ENCODE assay signal across 25 cellular contexts in the genomic region with DNA sequence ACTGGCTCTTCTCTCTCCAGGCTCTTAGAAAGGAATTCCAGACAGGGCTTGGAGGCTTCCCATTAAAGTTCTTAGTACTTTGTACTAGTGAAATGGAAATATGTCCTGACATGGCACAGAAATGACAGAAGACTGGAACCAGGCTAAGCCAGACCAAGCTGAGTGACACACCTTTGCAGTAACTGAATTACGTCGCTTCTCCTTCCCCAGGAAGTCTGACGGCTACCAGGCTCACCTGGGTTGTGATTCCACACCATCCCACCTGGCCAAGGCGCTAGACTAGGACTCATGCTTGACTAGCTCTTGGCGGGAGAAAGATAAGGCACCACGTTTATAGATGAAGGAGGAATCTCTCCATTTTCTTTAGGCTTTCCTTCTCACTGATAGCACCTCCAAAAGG. TPM values are rescaled to one million over a fixed set of nuclear protein-coding genes. Genes with fewer than 3 reads are reported as not detected.
A peak's percentile ranks its signal among the peaks of the same experiment; 100 is the strongest.
DNase-seq lines count a peak whose midpoint lies in the region; ATAC-seq, FAIRE-seq and TF ChIP-seq lines count a peak whose summit lies in the region.
"Had no signal": no experiment of that assay in that cellular context is flagged by ENCODE, and none has a peak within 500 bp of the region (broad histone marks: within the 10 kb centered on the region; RNA-seq: fewer than 3 reads in every experiment).

No MANE protein-coding gene starts in this region.

- no peak for ATAC-seq in right lobe of liver
- no peak for ATAC-seq in HepG2
- ATAC-seq: A549 had no signal

- H2AFZ ChIP-seq in HepG2 (ENCODE audit: low read length), result no peak overlapping the region
- H2AFZ ChIP-seq: GM23248, PC-9 had no signal

- H3K4me2 ChIP-seq in HepG2 (ENCODE audit: low read depth, low read length) (no peak overlapping the region), mesendoderm (ENCODE audit: low read length) (no peak overlapping the region)
- H3K4me2 ChIP-seq: A549, PC-9 had no signal

- TF ChIP-seq EP300 in HepG2 (IDR thresholded peaks at IDR 0.05; ENCODE audit: low read depth in 2 of 2, low read length in 2 of 2), result no peak
- TF ChIP-seq EP300 in HepG2 (CRISPR knock-in tag; IDR thresholded peaks at IDR 0.05; ENCODE audit: borderline replicate concordance), result no peak

- no peak overlapping the region for H2BK5ac ChIP-seq in mesendoderm (ENCODE audit: low read length)

- H3K18ac ChIP-seq in mesendoderm (ENCODE audit: low read length), result no peak overlapping the region

- no peaks in the 10 kb centered on the region for H3K9me3 ChIP-seq in right lobe of liver
- no peaks in the 10 kb centered on the region for H3K9me3 ChIP-seq in HepG2 (ENCODE audit: low read length)
- no peaks in the 10 kb centered on the region for H3K9me3 ChIP-seq in left ventricle myocardium inferior (replicated peaks)
- H3K9me3 ChIP-seq: A549 had no signal

- no peak overlapping the region for H2AK5ac ChIP-seq in mesendoderm (ENCODE audit: low read length)

- in situ Hi-C loops in HepG2 (cut with HindIII; ENCODE audit: extremely low pct_ligation_motif_present, low pct_unique_long_range_greater_than_20kb), result no loop called here

- no peaks in the 10 kb centered on the region for H3K79me1 ChIP-seq in mesendoderm (ENCODE audit: low read length)

- H3K4me1 ChIP-seq in right lobe of liver (peaks cover 0 to 22% (median 0%) of the 10 kb centered on the region in 4 donors), HepG2 (ENCODE audit: insufficient read depth, low read length) (peaks cover 17% of the 10 kb centered on the region), left ventricle myocardium inferior (peaks cover 70% of the 10 kb centered on the region), mesendoderm (ENCODE audit: control insufficient read depth, low read depth, low read length) (peaks cover 7% of the 10 kb centered on the region)

- no TSS peak for BruUV-seq in HepG2 (replicated peaks; lab: Mats Ljungman, UMichigan)

- DNase-seq in right lobe of liver (no peak), HepG2 (ENCODE audit: low spot score) (no peak), left ventricle myocardium inferior (no peak), mesendoderm (peak; percentile 64), anterior cingulate cortex (lab: John Stamatoyannopoulos, UW) (no peak), DMS53 treated with DMSO at 0.1 percent for 48 hours (lab: John Stamatoyannopoulos, UW; ENCODE audit: unreplicated experiment) (no peak)
- DNase-seq in stimulated activated naive CD4-positive, alpha-beta T cell (lab: John Stamatoyannopoulos, UW), result no peak
- DNase-seq: AML-193; C1 segment of cervical spinal cord; CD4-positive, alpha-beta memory T cell; COR-L47; GM23248; H7; Karpas-422; NCI-H1092; NCI-H1417 treated with DMSO at 0.1 percent for 48 hours; NCI-H187 treated with DMSO at 0.1 percent for 48 hours; NCI-H446 treated with DMSO at 0.1 percent for 48 hours; NCI-H526; NCI-H82; NK-92 treated with Interleukin-12 subunit alpha and Interleukin-12 subunit beta, amount 100 ng/mL, for 24 hours; PC-9; SHP77 treated with DMSO at 0.1 percent for 48 hours had no signal

- POLR2A ChIA-PET in HepG2 (lab: Yijun Ruan, JAX), result no interaction called here

- TF ChIP-seq CTCF in right lobe of liver (IDR thresholded peaks at IDR 0.05) (no peak), HepG2 (CRISPR knock-in tag; IDR thresholded peaks at IDR 0.05) (no peak), left ventricle myocardium inferior (IDR thresholded peaks at IDR 0.05; ENCODE audit: borderline replicate concordance) (no peak)

- no peak overlapping the region for H2BK15ac ChIP-seq in mesendoderm (replicated peaks; ENCODE audit: low read depth)

- CTCF ChIA-PET in HepG2 (lab: Yijun Ruan, JAX; ENCODE audit: low intra/inter-chr PET ratio, low total read pairs), result no interaction called here

- no peak overlapping the region for H2BK120ac ChIP-seq in mesendoderm (ENCODE audit: low read depth, low read length)

- WGBS in right lobe of liver (ENCODE audit: insufficient coverage, low coverage, low lambda C conversion rate, missing lambda C conversion rate), result 82% methylated on average over 3 of the region's 6 CpGs
- 96% methylated on average over 6 of the region's 6 CpGs for WGBS in HepG2 (ENCODE audit: low lambda C conversion rate)
- no CpG with 5 or more reads among the region's 6 CpGs for WGBS in mesendoderm (ENCODE audit: extremely low coverage, insufficient coverage, low lambda C conversion rate)

- no peaks in the 10 kb centered on the region; the same call in 1 of the 2 replicates for H4K20me1 ChIP-seq in HepG2 (ENCODE audit: insufficient read depth, low read length)

- H3K36me3 ChIP-seq in right lobe of liver, result no peaks in the 10 kb centered on the region
- peaks cover 0 to under 1% of the 10 kb centered on the region in 2 experiments; a peak in 2 of 5 replicates for H3K36me3 ChIP-seq in HepG2 (replicated peaks in 1 of 2; ENCODE audit: control insufficient read depth in 1 of 2, insufficient read depth in 2 of 2, low read length in 2 of 2)
- peaks cover 4% of the 10 kb centered on the region for H3K36me3 ChIP-seq in left ventricle myocardium inferior
- no peaks in the 10 kb centered on the region for H3K36me3 ChIP-seq in mesendoderm (ENCODE audit: control insufficient read depth, insufficient read depth, low read length)

- H3K4me3 ChIP-seq in right lobe of liver, result no peak overlapping the region
- H3K4me3 ChIP-seq in HepG2 (replicated peaks in 1 of 3; ENCODE audit: insufficient read depth in 1 of 3, low read depth in 2 of 3, low read length in 3 of 3), result no peak overlapping the region
- no peak overlapping the region for H3K4me3 ChIP-seq in left ventricle myocardium inferior
- H3K4me3 ChIP-seq in mesendoderm (ENCODE audit: low read length), result no peak overlapping the region
- H3K4me3 ChIP-seq: A549, GM23248, PC-9 had no signal

- intact Hi-C loops in right lobe of liver (cut with DNase I), result no loop called here
- intact Hi-C loops in HepG2 (cut with micrococcal nuclease; ENCODE audit: unreplicated experiment), result no loop called here
- intact Hi-C loops in left ventricle myocardium inferior (cut with micrococcal nuclease), result no loop called here

- H3K27me3 ChIP-seq in right lobe of liver, result no peaks in the 10 kb centered on the region
- H3K27me3 ChIP-seq in HepG2 (ENCODE audit: control insufficient read depth in 1 of 2, insufficient read depth in 2 of 2, low read length in 2 of 2), result no peaks in the 10 kb centered on the region
- no peaks in the 10 kb centered on the region for H3K27me3 ChIP-seq in left ventricle myocardium inferior (ENCODE audit: low read depth)
- no peaks in the 10 kb centered on the region for H3K27me3 ChIP-seq in mesendoderm (ENCODE audit: insufficient read depth, low read length, poor library complexity)

- no peak for TF ChIP-seq RAD21 in HepG2 (CRISPR knock-in tag; IDR thresholded peaks at IDR 0.05)

- no peak overlapping the region for H3K4ac ChIP-seq in mesendoderm (ENCODE audit: low read depth, low read length)

- no peak overlapping the region for H4K5ac ChIP-seq in mesendoderm (ENCODE audit: low read length)

- no peak overlapping the region for H4K8ac ChIP-seq in mesendoderm (ENCODE audit: low read depth, low read length)

- H3K27ac ChIP-seq in right lobe of liver (peak overlapping the region; percentile 13 to 70 (median 54)), HepG2 (ENCODE audit: extremely low read length, insufficient read depth, low read length) (no peak overlapping the region), left ventricle myocardium inferior (replicated peaks) (peak overlapping the region; percentile 86), mesendoderm (ENCODE audit: low read depth, low read length) (peak overlapping the region; percentile 88)
- H3K27ac ChIP-seq: A549, GM23248, PC-9 had no signal

- H3K79me2 ChIP-seq in HepG2 (ENCODE audit: insufficient read depth, low read length) (no peaks in the 10 kb centered on the region), mesendoderm (ENCODE audit: control insufficient read depth, insufficient read depth, low read length) (no peaks in the 10 kb centered on the region)

- no peak overlapping the region for H3K56ac ChIP-seq in mesendoderm (ENCODE audit: low read length)

- no peak for FAIRE-seq in HepG2 (lab: Jason Lieb, UNC)
- FAIRE-seq: A549, G401.6 had no signal

- no peak for TF ChIP-seq POLR2A in right lobe of liver (IDR thresholded peaks at IDR 0.05)
- no peak for TF ChIP-seq POLR2A in HepG2 (IDR thresholded peaks at IDR 0.05; ENCODE audit: insufficient read depth in 1 of 2, low read depth in 2 of 2, low read length in 2 of 2)

- no peak overlapping the region for H3K23ac ChIP-seq in mesendoderm (ENCODE audit: low read length)

- H3K9ac ChIP-seq in HepG2 (ENCODE audit: insufficient read depth, low read depth, low read length) (no peak overlapping the region), mesendoderm (ENCODE audit: low read length) (no peak overlapping the region)
- H3K9ac ChIP-seq: GM23248 had no signal

TF ChIP-seq in HepG2, 621 proteins besides CTCF, POLR2A, EP300 and RAD21 (continues in another document):
- TF ChIP-seq YEATS2 (CRISPR knock-in tag; IDR thresholded peaks at IDR 0.05; ENCODE audit: borderline replicate concordance) (no peak), ZNF547 (CRISPR knock-in tag; IDR thresholded peaks at IDR 0.05) (no peak)

RNA-seq across cellular contexts. Expression of a gene that starts 50.7 kb away (rescaled TPM):
- total RNA-seq in right lobe of liver (1 to 10 TPM in 5 of 6 experiments, under 1 TPM in 1; 0.53 to 1.9 (median 1.1) TPM), HepG2 (2016; rRNA removed; fragmentation: Illumina TruSeq; extraction: Trizol) (0.42 TPM in 1 of 2 replicates, not detected in the other), left ventricle myocardium inferior (29.2 TPM)
- not detected in 2 replicates for total RNA-seq in HepG2 (2016; cell fraction: cytosol; rRNA removed; fragmentation: Illumina TruSeq; extraction: Trizol; ENCODE audit: low read depth)
- total RNA-seq in HepG2 (2016; cell fraction: insoluble cytoplasmic fraction; rRNA removed; fragmentation: Illumina TruSeq; extraction: Trizol), result 0.13 and 0.52 TPM in 2 replicates
- total RNA-seq in HepG2 (2016; cell fraction: membrane; rRNA removed; fragmentation: Illumina TruSeq; extraction: Trizol), result not detected in 2 replicates
- total RNA-seq in HepG2 (2016; cell fraction: nucleus; rRNA removed; fragmentation: Illumina TruSeq; extraction: Trizol), result 1.1 and 1.7 TPM in 2 replicates
- 0.70 and 0.88 TPM in 2 replicates for polyA plus RNA-seq in HepG2 (2011; rRNA removed)
- 0.13 TPM in 1 of 2 replicates, not detected in the other for polyA plus RNA-seq in HepG2 (2011; cell fraction: cytosol; rRNA removed)
- polyA plus RNA-seq in HepG2 (2011; cell fraction: nucleus; rRNA removed), result 3.4 and 3.8 TPM in 2 replicates
- 1.0 and 1.6 TPM in 2 replicates for polyA plus RNA-seq in HepG2 (2012)
- not detected in 2 replicates for polyA plus RNA-seq in HepG2 (2016; cell fraction: cytosol; fragmentation: Illumina TruSeq; extraction: Trizol; ENCODE audit: low read depth)
- not detected in 2 replicates for polyA plus RNA-seq in HepG2 (2016; cell fraction: insoluble cytoplasmic fraction; fragmentation: Illumina TruSeq; extraction: Trizol; ENCODE audit: low read depth)
- not detected in 2 replicates for polyA plus RNA-seq in HepG2 (2016; cell fraction: membrane; fragmentation: Illumina TruSeq; extraction: Trizol; ENCODE audit: low read depth)
- polyA plus RNA-seq in HepG2 (2016; cell fraction: nucleus; fragmentation: Illumina TruSeq; extraction: Trizol; ENCODE audit: insufficient read depth, low read depth), result 2.7 and 2.9 TPM in 2 replicates
- 1.2 and 2.3 TPM in 2 replicates for polyA minus RNA-seq in HepG2 (2011; rRNA and poly(A)+ RNA removed; ENCODE audit: low replicate concordance)
- polyA minus RNA-seq in HepG2 (2011; cell fraction: cytosol; rRNA and poly(A)+ RNA removed), result not detected in 2 replicates
- 4.1 and 7.7 TPM in 2 replicates for polyA minus RNA-seq in HepG2 (2011; cell fraction: nucleus; rRNA and poly(A)+ RNA removed)
- 0.46 TPM for polyA plus RNA-seq in mesendoderm (2013, experiment 1 of 2)
- 0.80 TPM for polyA plus RNA-seq in mesendoderm (2013, experiment 2 of 2)

Comparison
In these comparisons a context has a peak if more than half of its experiments do, and no peak if none do; other contexts are left out.
1. RNA of a gene that starts 50.7 kb away (total RNA-seq): 29.2 TPM in left ventricle myocardium inferior (single experiment); 0.53 to 1.9 TPM in right lobe of liver and 0.13 to 1.7 TPM in HepG2; every median in the first group is over 10 times any median in the second.